ENCODE assay signal across 9 cellular contexts in the genomic region with DNA sequence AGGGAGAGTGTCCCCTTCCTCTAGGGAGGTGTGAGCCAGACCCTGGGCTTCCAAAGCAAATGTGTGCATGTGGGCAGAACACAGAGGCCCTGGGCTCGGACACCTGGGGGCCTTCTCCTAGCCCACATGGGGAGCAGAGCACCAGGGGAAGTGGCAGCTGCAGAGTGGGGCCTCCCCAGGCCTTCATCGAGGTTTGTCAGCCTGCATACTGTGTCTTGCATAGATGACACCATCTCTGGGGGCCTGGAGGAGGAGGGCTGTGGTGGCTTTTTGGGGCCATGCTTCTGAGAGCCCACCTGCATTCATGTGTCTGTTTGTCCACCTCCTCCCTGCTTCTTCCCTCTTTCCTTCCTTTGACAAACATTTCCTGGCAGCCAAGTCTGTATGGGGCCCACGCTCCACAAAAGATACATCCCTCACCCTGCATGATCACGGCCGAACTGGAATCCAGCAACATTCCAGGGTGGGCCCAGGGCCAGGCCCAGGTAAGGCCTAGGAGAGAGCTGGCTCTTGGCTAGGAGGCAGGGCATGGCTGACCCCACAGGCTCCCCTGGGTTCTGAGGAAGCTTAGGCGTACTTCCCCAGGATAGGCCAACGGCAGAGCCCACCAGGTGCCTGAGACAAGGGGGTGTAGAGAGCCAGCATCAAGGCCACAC.
DNase-seq lines count a peak whose midpoint lies in the region; ATAC-seq and TF ChIP-seq lines count a peak whose summit lies in the region.
"Had no signal": no experiment of that assay in that cellular context is flagged by ENCODE, and none has a peak within 500 bp of the region (broad histone marks: within the 10 kb centered on the region; RNA-seq: fewer than 3 reads in every experiment).

No MANE protein-coding gene starts in this region.

- POLR2A ChIA-PET in activated naive CD8-positive, alpha-beta T cell treated with anti-CD3 and anti-CD28 coated beads, Interleukin-2, amount 10 ng/mL, durations not matched to agents 7 days and 5 days (lab: Charles Lee) = no interaction called here

- H3K27ac ChIP-seq in left lung (peak overlapping the region; percentile 87 to 88), stomach smooth muscle (ENCODE audit: low read length) (peak overlapping the region; percentile 74)

- H3K9me3 ChIP-seq in left lung (no peaks in the 10 kb centered on the region), stomach smooth muscle (ENCODE audit: control insufficient read depth in 2 of 2, low read length in 2 of 2) (no peaks in the 10 kb centered on the region)

- peaks cover 9% of the 10 kb centered on the region; the same call in 1 of the 2 replicates for H3K36me3 Mint-ChIP-seq in HFFc6 (ENCODE audit: low read depth)
- H3K36me3 Mint-ChIP-seq in activated naive CD8-positive, alpha-beta T cell treated with anti-CD3 and anti-CD28 coated beads, Interleukin-2, amount 10 ng/mL, durations not matched to agents 7 days and 5 days = no peaks in the 10 kb centered on the region

- H3K4me1 Mint-ChIP-seq in HFFc6 (ENCODE audit: low read depth) = peaks cover 95% of the 10 kb centered on the region
- peaks cover 43% of the 10 kb centered on the region for H3K4me1 Mint-ChIP-seq in activated naive CD8-positive, alpha-beta T cell treated with anti-CD3 and anti-CD28 coated beads, Interleukin-2, amount 10 ng/mL, durations not matched to agents 7 days and 5 days

- no peak overlapping the region for H3K4me3 ChIP-seq in left lung
- no peak overlapping the region for H3K4me3 ChIP-seq in stomach smooth muscle (ENCODE audit: low read length in 2 of 2)

- no peak overlapping the region for H3K9ac ChIP-seq in stomach smooth muscle (ENCODE audit: low read length in 2 of 2)

- TF ChIP-seq CTCF in HFFc6 (IDR thresholded peaks at IDR 0.05) (no peak), left lung (IDR thresholded peaks at IDR 0.05) (no peak)

- H3K36me3 ChIP-seq in left lung = peaks cover 0 to 5% of the 10 kb centered on the region in 2 donors
- H3K36me3 ChIP-seq in stomach smooth muscle (ENCODE audit: control insufficient read depth in 2 of 2, insufficient read depth in 2 of 2, low read length in 2 of 2) = peaks cover 3 to 4% of the 10 kb centered on the region in 2 donors

- no peak for ATAC-seq in activated naive CD8-positive, alpha-beta T cell treated with anti-CD3 and anti-CD28 coated beads, Interleukin-2, amount 10 ng/mL, durations not matched to agents 7 days and 5 days (ENCODE audit: low read depth)
- ATAC-seq in left lung = no peak
- ATAC-seq in GM18907 (IDR thresholded peaks at IDR 0.05; ENCODE audit: unreplicated experiment) = no peak

- intact Hi-C loops in left lung (cut with DNase I) = loop anchor here in 1 of 2 donors (10.0 kb wide), 1 partner anchor 73 kb away; no protein-coding TSS in a partner anchor

- H3K4me1 ChIP-seq in left lung (peaks cover 68 to 97% of the 10 kb centered on the region in 2 donors), stomach smooth muscle (ENCODE audit: control insufficient read depth, insufficient read depth, low read length) (peaks cover 89% of the 10 kb centered on the region)

- H3K4me3 Mint-ChIP-seq in HFFc6 = no peak overlapping the region; the same call in 1 of the 2 replicates
- peak overlapping the region; percentile 8 for H3K4me3 Mint-ChIP-seq in activated naive CD8-positive, alpha-beta T cell treated with anti-CD3 and anti-CD28 coated beads, Interleukin-2, amount 10 ng/mL, durations not matched to agents 7 days and 5 days

- H3K27me3 ChIP-seq in left lung = no peaks in the 10 kb centered on the region
- no peaks in the 10 kb centered on the region for H3K27me3 ChIP-seq in stomach smooth muscle (ENCODE audit: control insufficient read depth in 1 of 2, insufficient read depth in 2 of 2, low read length in 2 of 2)

- no peaks in the 10 kb centered on the region for H3K9me3 Mint-ChIP-seq in HFFc6
- no peaks in the 10 kb centered on the region for H3K9me3 Mint-ChIP-seq in activated naive CD8-positive, alpha-beta T cell treated with anti-CD3 and anti-CD28 coated beads, Interleukin-2, amount 10 ng/mL, durations not matched to agents 7 days and 5 days

- DNase-seq in HFFc6 (no peak), left lung (no peak), SKM-1 treated with dmso at 0.1 percent for 144 hours (lab: John Stamatoyannopoulos, UW; ENCODE audit: unreplicated experiment) (no peak), NCI-H128 (lab: John Stamatoyannopoulos, UW; ENCODE audit: unreplicated experiment) (no peak)
- no peak for DNase-seq in activated naive CD8-positive, alpha-beta T cell treated with anti-CD3 and anti-CD28 coated beads, Interleukin-2, amount 10 ng/mL, durations not matched to agents 7 days and 5 days
- DNase-seq: activated CD8-positive, alpha-beta memory T cell treated with anti-CD3 and anti-CD28 coated beads for 24 hours; stimulated activated CD4-positive, alpha-beta T cell treated with anti-CD3 and anti-CD28 coated beads, Interleukin-15, amount 100 ng/mL, for 24 hours had no signal

- H3K27me3 Mint-ChIP-seq in HFFc6 (ENCODE audit: insufficient read depth) = peaks cover 11% of the 10 kb centered on the region
- no peaks in the 10 kb centered on the region for H3K27me3 Mint-ChIP-seq in activated naive CD8-positive, alpha-beta T cell treated with anti-CD3 and anti-CD28 coated beads, Interleukin-2, amount 10 ng/mL, durations not matched to agents 7 days and 5 days

- peak overlapping the region; percentile 96 for H3K27ac Mint-ChIP-seq in HFFc6
- peak overlapping the region; percentile 80 for H3K27ac Mint-ChIP-seq in activated naive CD8-positive, alpha-beta T cell treated with anti-CD3 and anti-CD28 coated beads, Interleukin-2, amount 10 ng/mL, durations not matched to agents 7 days and 5 days
